5 cellular contexts compared by ENCODE assay signal in genomic region chr20:24614341-24614740, GRCh38.
"Had no signal": no experiment of that assay in that cellular context is flagged by ENCODE, and none has a peak within 500 bp of the region (broad histone marks: within the 10 kb centered on the region; RNA-seq: fewer than 3 reads in every experiment).

No MANE protein-coding gene starts in this region.

- ATAC-seq: GM23338 had no signal

- H3K4me3 ChIP-seq: GM23338 had no signal

- H3K9me3 Mint-ChIP-seq: GM23338, H9, IgD-negative memory B cell had no signal

- H3K36me3 Mint-ChIP-seq: IgD-negative memory B cell had no signal

- H3K4me3 Mint-ChIP-seq: GM23338, H9, IgD-negative memory B cell had no signal

- H3K27ac Mint-ChIP-seq: GM23338 had no signal

- H3K4me2 ChIP-seq: GM23338 had no signal

- DNase-seq: H9, HCEC 1CT, KBM-7 had no signal
